Comparison of ENCODE assay signal across 1 cellular context in the genomic region with DNA sequence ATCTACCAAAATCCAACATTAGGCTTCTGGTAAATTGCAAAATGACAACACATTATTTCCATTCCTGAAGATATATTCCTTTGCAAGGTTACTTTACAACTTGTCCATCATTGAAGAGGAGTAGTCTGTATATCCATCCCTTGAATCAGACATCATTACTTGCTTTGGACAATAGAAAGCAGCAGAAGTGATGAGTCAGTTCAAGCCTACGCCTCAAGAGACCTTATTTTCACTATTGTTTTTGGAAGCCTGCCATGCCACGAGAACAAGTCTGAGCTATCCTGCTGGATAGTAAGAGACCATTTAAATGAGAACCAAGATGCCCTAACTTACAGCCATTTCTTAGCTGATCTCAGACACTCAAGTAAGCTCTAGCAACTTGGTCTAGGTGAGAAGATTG.
TF ChIP-seq lines count a peak whose summit lies in the region.

No MANE protein-coding gene starts in this region.

TF ChIP-seq in HCT116, 20 proteins besides CTCF, POLR2A, EP300 and RAD21 (continued from another document):
- TF ChIP-seq, protein P1, sequence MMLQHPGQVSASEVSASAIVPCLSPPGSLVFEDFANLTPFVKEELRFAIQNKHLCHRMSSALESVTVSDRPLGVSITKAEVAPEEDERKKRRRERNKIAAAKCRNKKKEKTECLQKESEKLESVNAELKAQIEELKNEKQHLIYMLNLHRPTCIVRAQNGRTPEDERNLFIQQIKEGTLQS (IDR thresholded peaks at IDR 0.05): no peak
- TF ChIP-seq JUND (IDR thresholded peaks at IDR 0.05) (peak; percentile 57; the same call in 1 of the 2 replicates), SP1 (IDR thresholded peaks at IDR 0.05; ENCODE audit: low read depth) (0 out of 2 replicates have a peak, but pooled peaks have one; percentile 13), EGR1 (IDR thresholded peaks at IDR 0.05; ENCODE audit: low read depth) (no peak), ZFX (IDR thresholded peaks at IDR 0.05) (no peak), SRF (IDR thresholded peaks at IDR 0.05; ENCODE audit: low read depth) (no peak), CBX3 (IDR thresholded peaks at IDR 0.05; ENCODE audit: low read depth) (peak; percentile 57), SIN3A (IDR thresholded peaks at IDR 0.05; ENCODE audit: low read depth) (0 out of 2 replicates have a peak, but pooled peaks have one; percentile 35)
- TF ChIP-seq, protein P2, sequence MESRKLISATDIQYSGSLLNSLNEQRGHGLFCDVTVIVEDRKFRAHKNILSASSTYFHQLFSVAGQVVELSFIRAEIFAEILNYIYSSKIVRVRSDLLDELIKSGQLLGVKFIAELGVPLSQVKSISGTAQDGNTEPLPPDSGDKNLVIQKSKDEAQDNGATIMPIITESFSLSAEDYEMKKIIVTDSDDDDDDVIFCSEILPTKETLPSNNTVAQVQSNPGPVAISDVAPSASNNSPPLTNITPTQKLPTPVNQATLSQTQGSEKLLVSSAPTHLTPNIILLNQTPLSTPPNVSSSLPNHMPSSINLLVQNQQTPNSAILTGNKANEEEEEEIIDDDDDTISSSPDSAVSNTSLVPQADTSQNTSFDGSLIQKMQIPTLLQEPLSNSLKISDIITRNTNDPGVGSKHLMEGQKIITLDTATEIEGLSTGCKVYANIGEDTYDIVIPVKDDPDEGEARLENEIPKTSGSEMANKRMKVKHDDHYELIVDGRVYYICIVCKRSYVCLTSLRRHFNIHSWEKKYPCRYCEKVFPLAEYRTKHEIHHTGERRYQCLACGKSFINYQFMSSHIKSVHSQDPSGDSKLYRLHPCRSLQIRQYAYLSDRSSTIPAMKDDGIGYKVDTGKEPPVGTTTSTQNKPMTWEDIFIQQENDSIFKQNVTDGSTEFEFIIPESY (IDR thresholded peaks at IDR 0.05; ENCODE audit: extremely low read depth, insufficient replicate concordance, low read length): no peak
- TF ChIP-seq, protein P3, sequence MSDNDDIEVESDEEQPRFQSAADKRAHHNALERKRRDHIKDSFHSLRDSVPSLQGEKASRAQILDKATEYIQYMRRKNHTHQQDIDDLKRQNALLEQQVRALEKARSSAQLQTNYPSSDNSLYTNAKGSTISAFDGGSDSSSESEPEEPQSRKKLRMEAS (IDR thresholded peaks at IDR 0.05): no peak
